19 cellular contexts compared by ENCODE assay signal in genomic region chr11:115624065-115624464, GRCh38.
"Had no signal": no experiment of that assay in that cellular context is flagged by ENCODE, and none has a peak within 500 bp of the region (broad histone marks: within the 10 kb centered on the region; RNA-seq: fewer than 3 reads in every experiment).

No MANE protein-coding gene starts in this region.

- H3K4me3 ChIP-seq: ascending aorta, coronary artery, heart right ventricle, spleen, thoracic aorta, upper lobe of right lung had no signal

- H3K9me3 Mint-ChIP-seq: memory B cell had no signal

- H3K4me3 Mint-ChIP-seq: activated CD8-positive, alpha-beta T cell treated with anti-CD3 and anti-CD28 coated beads, Interleukin-2, amount 10 ng/mL, durations not matched to agents 7 days and 5 days; memory B cell; nephron had no signal

- H3K27me3 ChIP-seq: ascending aorta, upper lobe of right lung had no signal

- ATAC-seq: activated CD8-positive, alpha-beta T cell treated with anti-CD3 and anti-CD28 coated beads, Interleukin-2, amount 10 ng/mL, durations not matched to agents 7 days and 5 days; activated naive CD4-positive, alpha-beta T cell treated with anti-CD3 and anti-CD28 coated beads, Interleukin-2, amount 50 U/mL, for 72 hours; left colon; upper lobe of right lung had no signal

- DNase-seq: activated CD4-positive, alpha-beta T cell treated with anti-CD3 and anti-CD28 coated beads, Interleukin-2, amount 50 U/mL, for 1 hour; activated CD8-positive, alpha-beta T cell treated with anti-CD3 and anti-CD28 coated beads, Interleukin-2, amount 10 ng/mL, durations not matched to agents 7 days and 5 days; activated gamma-delta T cell treated with Interleukin-2 at 50 U/mL for 16 hours; heart right ventricle; left colon; occipital lobe; retina; spleen; stimulated activated CD4-positive, alpha-beta T cell treated with anti-CD3 and anti-CD28 coated beads, Interleukin-4, amount 100 ng/mL, for 1 hour; stimulated activated naive CD4-positive, alpha-beta T cell treated with Interleukin-2 at 50 U/mL for 16 hours; T-helper 9 cell; upper lobe of right lung had no signal

- H3K9me3 ChIP-seq: ascending aorta, heart right ventricle, spleen, thoracic aorta, upper lobe of right lung had no signal

- H3K27ac Mint-ChIP-seq: activated CD8-positive, alpha-beta T cell treated with anti-CD3 and anti-CD28 coated beads, Interleukin-2, amount 10 ng/mL, durations not matched to agents 7 days and 5 days; activated naive CD4-positive, alpha-beta T cell treated with anti-CD3 and anti-CD28 coated beads, Interleukin-2, amount 50 U/mL, for 72 hours; memory B cell; nephron; progenitor cell of endocrine pancreas had no signal

- H3K4me1 Mint-ChIP-seq: memory B cell had no signal

- H3K36me3 ChIP-seq: ascending aorta, heart right ventricle, spleen, thoracic aorta, upper lobe of right lung had no signal

- H3K36me3 Mint-ChIP-seq: activated naive CD4-positive, alpha-beta T cell treated with anti-CD3 and anti-CD28 coated beads, Interleukin-2, amount 50 U/mL, for 72 hours; memory B cell had no signal
